ENCODE assay signal across 9 cellular contexts in the genomic region with DNA sequence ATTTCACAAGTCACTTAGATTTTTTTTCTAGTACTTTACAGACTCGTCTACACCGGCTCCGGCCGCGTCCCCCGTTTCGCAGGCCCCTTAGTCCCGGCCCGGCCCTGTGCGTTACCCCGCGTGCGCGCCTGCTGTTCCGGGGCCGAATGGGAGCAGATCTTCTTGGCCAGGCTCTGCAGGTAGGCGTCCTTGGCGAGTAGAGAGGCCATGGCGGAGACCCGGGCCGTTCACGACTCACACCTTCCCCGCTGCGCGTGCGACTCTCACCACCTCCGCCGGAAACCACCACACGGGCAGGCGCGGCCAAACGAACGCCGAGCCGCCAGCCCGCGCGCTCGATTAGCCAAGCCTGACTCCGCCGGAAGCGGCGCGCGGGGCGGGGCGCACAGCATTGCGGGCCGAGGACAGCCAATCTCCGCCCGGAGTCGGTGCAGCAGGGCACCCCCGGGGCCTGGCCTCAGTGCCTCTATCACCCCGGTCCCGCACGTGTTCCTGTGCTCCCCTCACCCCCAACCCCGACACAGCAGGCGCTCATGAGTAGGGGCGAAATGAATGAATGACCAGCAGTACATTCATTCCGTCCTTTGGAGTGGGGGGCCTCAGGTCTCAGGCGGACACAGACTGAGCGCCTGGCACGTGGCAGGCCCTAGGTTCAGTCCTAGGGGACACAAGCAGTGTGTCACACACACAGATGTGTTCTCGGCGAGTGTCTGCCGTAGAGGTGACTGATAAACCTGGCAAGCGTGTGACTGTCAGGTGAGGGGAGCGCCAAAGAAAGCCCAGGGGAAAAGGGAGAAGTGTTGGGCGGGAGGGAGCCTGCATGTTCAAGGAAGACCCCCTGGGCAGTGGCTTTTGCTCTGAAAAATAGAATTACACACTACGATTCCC. TPM values are rescaled to one million over a fixed set of nuclear protein-coding genes. Genes with fewer than 3 reads are reported as not detected.
DNase-seq lines count a peak whose midpoint lies in the region; ATAC-seq, FAIRE-seq and TF ChIP-seq lines count a peak whose summit lies in the region.
"Had no signal": no experiment of that assay in that cellular context is flagged by ENCODE, and none has a peak within 500 bp of the region (broad histone marks: within the 10 kb centered on the region; RNA-seq: fewer than 3 reads in every experiment).

A gene (minus strand): TSS at position 265 of the 888 bp plus-strand sequence. CDS start 56 bp downstream, at position 209.

- H3K27ac ChIP-seq in A549 (peak within 1 kb of the TSS; percentile 91 to 97), body of pancreas (peak within 1 kb of the TSS; percentile 2 to 79 (median 66)), iPS DF 6.9 (ENCODE audit: low read length) (no peak within 1 kb of the TSS), sigmoid colon (peak within 1 kb of the TSS; percentile 75 to 83 (median 80))

- no peak for TF ChIP-seq RAD21 in A549 (conservative IDR thresholded peaks at IDR 0.05 in 1 of 2, IDR thresholded peaks at IDR 0.05 in 1 of 2)

- TF ChIP-seq CTCF in A549 (IDR thresholded peaks at IDR 0.05), result no peak
- peak in 3 of 7 experiments; percentile 4 to 37 (median 31) for TF ChIP-seq CTCF in body of pancreas (IDR thresholded peaks at IDR 0.05)
- TF ChIP-seq CTCF in sigmoid colon (IDR thresholded peaks at IDR 0.05), result no peak

- H3K4me1 ChIP-seq in A549, result peaks cover 16% of the 10 kb centered on the region
- H3K4me1 ChIP-seq in body of pancreas, result peaks cover 24% of the 10 kb centered on the region
- H3K4me1 ChIP-seq in iPS DF 6.9 (ENCODE audit: control insufficient read depth, insufficient read depth, low read length), result no peaks in the 10 kb centered on the region
- peaks cover 0 to 28% (median 25%) of the 10 kb centered on the region in 4 donors for H3K4me1 ChIP-seq in sigmoid colon

- CTCF ChIA-PET in A549 (lab: Yijun Ruan, JAX), result interaction anchor here (0.6 kb wide), 1 partner anchor 144 kb away, joined by 3 read pairs; no protein-coding TSS in a partner anchor

- POLR2A ChIA-PET in A549 (lab: Yijun Ruan, JAX), result interaction anchor here (0.7 to 1.4 kb wide), 2 partner anchors 12 to 15 kb away, joined by 3 to 5 read pairs; a partner anchor contains a TSS

- TF ChIP-seq EP300 in A549 (IDR thresholded peaks at IDR 0.05) (no peak), sigmoid colon (IDR thresholded peaks at IDR 0.05) (no peak)

- H3K9me3 ChIP-seq in A549, result no peaks in the 10 kb centered on the region
- H3K9me3 ChIP-seq in body of pancreas, result no peaks in the 10 kb centered on the region
- no peaks in the 10 kb centered on the region for H3K9me3 ChIP-seq in iPS DF 6.9 (ENCODE audit: control insufficient read depth, insufficient read depth, low read length)
- H3K9me3 ChIP-seq in sigmoid colon, result no peaks in the 10 kb centered on the region

- DNase-seq in A549 (ENCODE audit: low read depth in 1 of 2, low spot score in 1 of 2) (peak; percentile 75 to 91), NCI-H2171 (lab: John Stamatoyannopoulos, UW) (peak; percentile 98), UCSD-AML1 (lab: John Stamatoyannopoulos, UW; ENCODE audit: unreplicated experiment) (peak; percentile 93), body of pancreas (peak; percentile 88 to 92 (median 91)), iPS DF 6.9 (ENCODE audit: low read depth, low spot score) (no peak), sigmoid colon (peak; percentile 93)

- 21% methylated on average over 39 of the region's 70 CpGs for WGBS in A549 (ENCODE audit: missing lambda C conversion rate)
- 3% methylated on average over 26 to 70 of the region's 70 CpGs for WGBS in body of pancreas, 2 donors
- no CpG with 5 or more reads among the region's 70 CpGs for WGBS in iPS DF 6.9 (ENCODE audit: insufficient coverage, insufficient read length)
- 7 to 9% methylated on average over 70 of the region's 70 CpGs for whole genome bisulfite sequencing in sigmoid colon, 2 donors

- H3K36me3 ChIP-seq in body of pancreas (replicated peaks in 1 of 2; ENCODE audit: insufficient read depth in 1 of 2, low read depth in 2 of 2) (peaks cover 23 to 27% of the 10 kb centered on the region in 2 donors), iPS DF 6.9 (ENCODE audit: control insufficient read depth, insufficient read depth, low read length) (peaks cover 38% of the 10 kb centered on the region), sigmoid colon (peaks cover 32 to 68% (median 42%) of the 10 kb centered on the region in 4 donors)

- H3K4me2 ChIP-seq in A549, result peak within 1 kb of the TSS; percentile 95

- FAIRE-seq in A549 (lab: Jason Lieb, UNC), result peak; percentile 78
- FAIRE-seq: G401.6 had no signal

- peak; percentile 78 for TF ChIP-seq POLR2A in A549 (IDR thresholded peaks at IDR 0.05; ENCODE audit: low read length)
- peak; percentile 50 to 69 (median 66) for TF ChIP-seq POLR2A in body of pancreas (IDR thresholded peaks at IDR 0.05)
- no peak for TF ChIP-seq POLR2A in sigmoid colon (IDR thresholded peaks at IDR 0.05)

- H3K27me3 ChIP-seq in body of pancreas, result no peaks in the 10 kb centered on the region
- no peaks in the 10 kb centered on the region for H3K27me3 ChIP-seq in iPS DF 6.9 (ENCODE audit: control insufficient read depth, insufficient read depth, low read length)
- no peaks in the 10 kb centered on the region for H3K27me3 ChIP-seq in sigmoid colon

- ATAC-seq in A549 (peak; percentile 94 to 95), GM18868 (IDR thresholded peaks at IDR 0.05; ENCODE audit: unreplicated experiment) (peak; percentile 78), HG03103 (IDR thresholded peaks at IDR 0.05; ENCODE audit: low read depth, unreplicated experiment) (peak; percentile 79), body of pancreas (peak; percentile 98)

- H3K4me3 ChIP-seq in A549 (peak within 1 kb of the TSS; percentile 83), body of pancreas (peak within 1 kb of the TSS; percentile 91 to 99), iPS DF 6.9 (ENCODE audit: low read length) (peak within 1 kb of the TSS; percentile 90), sigmoid colon (peak within 1 kb of the TSS; percentile 84 to 94 (median 88))

- intact Hi-C loops in body of pancreas (cut with DNase I) (loop anchor here (10.0 kb wide), 2 partner anchors 149 to 301 kb away; a partner anchor contains a TSS), sigmoid colon (cut with DNase I) (loop anchor here (1.0 to 10.0 kb wide), 2 partner anchors 40 to 311 kb away; a partner anchor contains a TSS)

TF ChIP-seq in A549, 52 proteins besides CTCF, POLR2A, EP300 and RAD21 (continues in another document):
- TF ChIP-seq JUN (IDR thresholded peaks at IDR 0.05) (peak in 1 of 2 experiments; percentile 94; a peak in 4 of 5 replicates), TFCP2L1 (CRISPR knock-in tag; IDR thresholded peaks at IDR 0.05) (peak; percentile 22; the same call in 1 of the 2 replicates), ZNF302 (CRISPR knock-in tag; IDR thresholded peaks at IDR 0.05) (no peak), NPAS2 (CRISPR knock-in tag; IDR thresholded peaks at IDR 0.05; ENCODE audit: borderline replicate concordance) (peak; percentile 41; the same call in 1 of the 2 replicates), ZC3H11A (IDR thresholded peaks at IDR 0.05) (no peak), CHD4 (IDR thresholded peaks at IDR 0.05; ENCODE audit: borderline replicate concordance) (no peak), MAFK (IDR thresholded peaks at IDR 0.05; ENCODE audit: partially characterized antibody) (no peak), MYC (IDR thresholded peaks at IDR 0.05; ENCODE audit: borderline replicate concordance, low read length) (peak; percentile 49; the same call in 1 of the 2 replicates), PHF8 (IDR thresholded peaks at IDR 0.05; ENCODE audit: borderline replicate concordance, low read depth) (peak; percentile 40; the same call in 1 of the 2 replicates), POLR2AphosphoS2 (conservative IDR thresholded peaks at IDR 0.05; ENCODE audit: low read length) (no peak), CEBPB (IDR thresholded peaks at IDR 0.05) (peak in 1 of 2 experiments; percentile 25; a peak in 1 of 4 replicates), RCOR1 (IDR thresholded peaks at IDR 0.05; ENCODE audit: low read depth, low read length) (no peak), EHMT2 (IDR thresholded peaks at IDR 0.05; ENCODE audit: low read depth) (no peak), HDAC2 (IDR thresholded peaks at IDR 0.05) (no peak), FOXS1 (CRISPR knock-in tag; IDR thresholded peaks at IDR 0.05) (peak; percentile 67; the same call in 1 of the 2 replicates)
- TF ChIP-seq, protein P1, sequence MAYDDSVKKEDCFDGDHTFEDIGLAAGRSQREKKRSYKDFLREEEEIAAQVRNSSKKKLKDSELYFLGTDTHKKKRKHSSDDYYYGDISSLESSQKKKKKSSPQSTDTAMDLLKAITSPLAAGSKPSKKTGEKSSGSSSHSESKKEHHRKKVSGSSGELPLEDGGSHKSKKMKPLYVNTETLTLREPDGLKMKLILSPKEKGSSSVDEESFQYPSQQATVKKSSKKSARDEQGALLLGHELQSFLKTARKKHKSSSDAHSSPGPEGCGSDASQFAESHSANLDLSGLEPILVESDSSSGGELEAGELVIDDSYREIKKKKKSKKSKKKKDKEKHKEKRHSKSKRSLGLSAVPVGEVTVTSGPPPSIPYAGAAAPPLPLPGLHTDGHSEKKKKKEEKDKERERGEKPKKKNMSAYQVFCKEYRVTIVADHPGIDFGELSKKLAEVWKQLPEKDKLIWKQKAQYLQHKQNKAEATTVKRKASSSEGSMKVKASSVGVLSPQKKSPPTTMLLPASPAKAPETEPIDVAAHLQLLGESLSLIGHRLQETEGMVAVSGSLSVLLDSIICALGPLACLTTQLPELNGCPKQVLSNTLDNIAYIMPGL (CRISPR knock-in tag; IDR thresholded peaks at IDR 0.05; ENCODE audit: borderline replicate concordance), result no peak
- TF ChIP-seq, protein P2, sequence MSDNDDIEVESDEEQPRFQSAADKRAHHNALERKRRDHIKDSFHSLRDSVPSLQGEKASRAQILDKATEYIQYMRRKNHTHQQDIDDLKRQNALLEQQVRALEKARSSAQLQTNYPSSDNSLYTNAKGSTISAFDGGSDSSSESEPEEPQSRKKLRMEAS (IDR thresholded peaks at IDR 0.05), result peak; percentile 99
- TF ChIP-seq, protein P3, sequence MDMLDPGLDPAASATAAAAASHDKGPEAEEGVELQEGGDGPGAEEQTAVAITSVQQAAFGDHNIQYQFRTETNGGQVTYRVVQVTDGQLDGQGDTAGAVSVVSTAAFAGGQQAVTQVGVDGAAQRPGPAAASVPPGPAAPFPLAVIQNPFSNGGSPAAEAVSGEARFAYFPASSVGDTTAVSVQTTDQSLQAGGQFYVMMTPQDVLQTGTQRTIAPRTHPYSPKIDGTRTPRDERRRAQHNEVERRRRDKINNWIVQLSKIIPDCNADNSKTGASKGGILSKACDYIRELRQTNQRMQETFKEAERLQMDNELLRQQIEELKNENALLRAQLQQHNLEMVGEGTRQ (IDR thresholded peaks at IDR 0.05), result no peak

RNA-seq across cellular contexts. Expression of the gene that starts here (rescaled TPM):
- 7.1 and 10.5 TPM in 2 replicates for polyA plus RNA-seq in A549 (2011; rRNA removed)
- 21.8 and 29.4 TPM in 2 replicates for polyA plus RNA-seq in A549 (2012; cell fraction: cytosol; rRNA removed)
- polyA plus RNA-seq in A549 (2012; cell fraction: nucleus; rRNA removed), result 32.6 and 37.4 TPM in 2 replicates
- polyA plus RNA-seq in A549 (2017; fragmentation: RNase III; extraction: RNeasy Plus Mini Kit Qiagen cat#74134 plus additional on column Dnase treatment), result 23.0 to 26.8 TPM (median 25.1 TPM) in 3 replicates
- 2.4 and 2.8 TPM in 2 replicates for polyA minus RNA-seq in A549 (2011; rRNA and poly(A)+ RNA removed)
- total RNA-seq in body of pancreas, result 10 to 100 TPM; 20.8 to 37.9 TPM
- total RNA-seq in sigmoid colon, result 10 to 100 TPM; 13.9 to 20.1 (median 16.2) TPM
- polyA plus RNA-seq in sigmoid colon, result 10 to 100 TPM; 22.8 to 43.1 (median 24.3) TPM

Comparison
In these comparisons a context has a peak if more than half of its experiments do, and no peak if none do; other contexts are left out.
1. POLR2A ChIP-seq: peak in A549 (single experiment) and body of pancreas (3 of 3); none in sigmoid colon (0 of 2).
2. Peak in every context shown above with its lines, with median percentiles within 50 percentile points of each other: ATAC-seq and H3K4me3 ChIP-seq.